ENCODE assay signal across 1 cellular context in the genomic region with DNA sequence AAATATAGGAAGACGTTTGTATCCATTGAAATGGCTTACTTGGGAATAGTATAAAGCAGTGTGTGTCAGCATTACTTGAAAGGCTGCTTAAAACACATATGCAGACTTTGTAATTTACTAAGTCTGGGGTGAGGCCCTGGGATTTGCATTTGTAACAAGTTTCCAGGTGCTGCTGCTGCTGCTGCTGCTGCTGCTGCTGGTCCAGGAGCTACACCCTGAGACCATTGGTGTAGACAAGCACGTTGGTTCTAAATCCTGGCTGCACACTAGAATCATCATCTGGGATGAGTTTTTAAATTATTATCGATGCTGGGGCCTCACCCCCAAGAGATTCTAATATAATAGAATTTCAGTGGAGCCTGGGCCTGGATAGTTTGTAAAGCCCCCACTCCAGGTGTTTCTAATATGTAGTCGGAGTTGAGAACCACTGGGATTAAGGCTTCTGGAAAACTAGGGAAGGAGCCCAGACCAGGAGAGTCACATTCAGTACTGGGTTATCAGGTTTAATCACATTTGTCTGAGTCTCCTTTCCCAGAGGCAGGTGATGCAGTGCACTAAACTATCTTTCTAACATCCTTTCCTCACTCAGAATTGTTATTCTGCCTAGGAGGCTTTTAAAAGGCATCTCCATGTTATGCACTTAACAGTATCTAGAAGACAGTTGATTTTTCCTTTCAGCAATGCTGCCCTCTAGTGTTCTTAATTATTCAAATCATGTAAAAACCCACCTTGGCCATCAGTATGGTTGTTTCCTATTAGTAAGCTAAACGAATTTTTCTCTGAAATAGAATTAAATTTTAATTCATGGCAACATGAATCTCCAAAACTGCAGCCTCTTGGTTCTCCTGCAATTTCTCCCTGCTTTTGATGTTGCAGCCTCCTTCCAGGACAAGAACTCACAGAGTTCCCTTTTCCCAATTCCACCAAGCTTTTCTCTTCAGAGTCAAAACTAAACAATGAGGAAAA.
TF ChIP-seq lines count a peak whose summit lies in the region.

No MANE protein-coding gene starts in this region.

TF ChIP-seq in GM23338, 12 proteins besides CTCF, POLR2A, EP300 and RAD21:
- TF ChIP-seq, protein P1, sequence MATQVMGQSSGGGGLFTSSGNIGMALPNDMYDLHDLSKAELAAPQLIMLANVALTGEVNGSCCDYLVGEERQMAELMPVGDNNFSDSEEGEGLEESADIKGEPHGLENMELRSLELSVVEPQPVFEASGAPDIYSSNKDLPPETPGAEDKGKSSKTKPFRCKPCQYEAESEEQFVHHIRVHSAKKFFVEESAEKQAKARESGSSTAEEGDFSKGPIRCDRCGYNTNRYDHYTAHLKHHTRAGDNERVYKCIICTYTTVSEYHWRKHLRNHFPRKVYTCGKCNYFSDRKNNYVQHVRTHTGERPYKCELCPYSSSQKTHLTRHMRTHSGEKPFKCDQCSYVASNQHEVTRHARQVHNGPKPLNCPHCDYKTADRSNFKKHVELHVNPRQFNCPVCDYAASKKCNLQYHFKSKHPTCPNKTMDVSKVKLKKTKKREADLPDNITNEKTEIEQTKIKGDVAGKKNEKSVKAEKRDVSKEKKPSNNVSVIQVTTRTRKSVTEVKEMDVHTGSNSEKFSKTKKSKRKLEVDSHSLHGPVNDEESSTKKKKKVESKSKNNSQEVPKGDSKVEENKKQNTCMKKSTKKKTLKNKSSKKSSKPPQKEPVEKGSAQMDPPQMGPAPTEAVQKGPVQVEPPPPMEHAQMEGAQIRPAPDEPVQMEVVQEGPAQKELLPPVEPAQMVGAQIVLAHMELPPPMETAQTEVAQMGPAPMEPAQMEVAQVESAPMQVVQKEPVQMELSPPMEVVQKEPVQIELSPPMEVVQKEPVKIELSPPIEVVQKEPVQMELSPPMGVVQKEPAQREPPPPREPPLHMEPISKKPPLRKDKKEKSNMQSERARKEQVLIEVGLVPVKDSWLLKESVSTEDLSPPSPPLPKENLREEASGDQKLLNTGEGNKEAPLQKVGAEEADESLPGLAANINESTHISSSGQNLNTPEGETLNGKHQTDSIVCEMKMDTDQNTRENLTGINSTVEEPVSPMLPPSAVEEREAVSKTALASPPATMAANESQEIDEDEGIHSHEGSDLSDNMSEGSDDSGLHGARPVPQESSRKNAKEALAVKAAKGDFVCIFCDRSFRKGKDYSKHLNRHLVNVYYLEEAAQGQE (IDR thresholded peaks at IDR 0.05; ENCODE audit: unreplicated experiment): no peak
- no peak for TF ChIP-seq ZNF114 (CRISPR knock-in tag; IDR thresholded peaks at IDR 0.05)
- TF ChIP-seq JUNB (IDR thresholded peaks at IDR 0.05; ENCODE audit: unreplicated experiment): no peak
- no peak for TF ChIP-seq EZH2 (IDR thresholded peaks at IDR 0.05; ENCODE audit: low read depth, unreplicated experiment)
- TF ChIP-seq STAT1 (IDR thresholded peaks at IDR 0.05; ENCODE audit: unreplicated experiment): no peak
- no peak for TF ChIP-seq POLR2AphosphoS5 (IDR thresholded peaks at IDR 0.05; ENCODE audit: low read depth)
- TF ChIP-seq CREB1 (CRISPR knock-in tag; IDR thresholded peaks at IDR 0.05; ENCODE audit: low read depth): no peak
- TF ChIP-seq, protein P2, sequence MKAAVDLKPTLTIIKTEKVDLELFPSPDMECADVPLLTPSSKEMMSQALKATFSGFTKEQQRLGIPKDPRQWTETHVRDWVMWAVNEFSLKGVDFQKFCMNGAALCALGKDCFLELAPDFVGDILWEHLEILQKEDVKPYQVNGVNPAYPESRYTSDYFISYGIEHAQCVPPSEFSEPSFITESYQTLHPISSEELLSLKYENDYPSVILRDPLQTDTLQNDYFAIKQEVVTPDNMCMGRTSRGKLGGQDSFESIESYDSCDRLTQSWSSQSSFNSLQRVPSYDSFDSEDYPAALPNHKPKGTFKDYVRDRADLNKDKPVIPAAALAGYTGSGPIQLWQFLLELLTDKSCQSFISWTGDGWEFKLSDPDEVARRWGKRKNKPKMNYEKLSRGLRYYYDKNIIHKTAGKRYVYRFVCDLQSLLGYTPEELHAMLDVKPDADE (IDR thresholded peaks at IDR 0.05): no peak
- TF ChIP-seq EZH2phosphoT487 (IDR thresholded peaks at IDR 0.05; ENCODE audit: unreplicated experiment): no peak
- TF ChIP-seq NANOG (IDR thresholded peaks at IDR 0.05; ENCODE audit: borderline replicate concordance): no peak
- TF ChIP-seq ZNF331 (CRISPR knock-in tag; IDR thresholded peaks at IDR 0.05; ENCODE audit: low read depth): no peak
- TF ChIP-seq, protein P3, sequence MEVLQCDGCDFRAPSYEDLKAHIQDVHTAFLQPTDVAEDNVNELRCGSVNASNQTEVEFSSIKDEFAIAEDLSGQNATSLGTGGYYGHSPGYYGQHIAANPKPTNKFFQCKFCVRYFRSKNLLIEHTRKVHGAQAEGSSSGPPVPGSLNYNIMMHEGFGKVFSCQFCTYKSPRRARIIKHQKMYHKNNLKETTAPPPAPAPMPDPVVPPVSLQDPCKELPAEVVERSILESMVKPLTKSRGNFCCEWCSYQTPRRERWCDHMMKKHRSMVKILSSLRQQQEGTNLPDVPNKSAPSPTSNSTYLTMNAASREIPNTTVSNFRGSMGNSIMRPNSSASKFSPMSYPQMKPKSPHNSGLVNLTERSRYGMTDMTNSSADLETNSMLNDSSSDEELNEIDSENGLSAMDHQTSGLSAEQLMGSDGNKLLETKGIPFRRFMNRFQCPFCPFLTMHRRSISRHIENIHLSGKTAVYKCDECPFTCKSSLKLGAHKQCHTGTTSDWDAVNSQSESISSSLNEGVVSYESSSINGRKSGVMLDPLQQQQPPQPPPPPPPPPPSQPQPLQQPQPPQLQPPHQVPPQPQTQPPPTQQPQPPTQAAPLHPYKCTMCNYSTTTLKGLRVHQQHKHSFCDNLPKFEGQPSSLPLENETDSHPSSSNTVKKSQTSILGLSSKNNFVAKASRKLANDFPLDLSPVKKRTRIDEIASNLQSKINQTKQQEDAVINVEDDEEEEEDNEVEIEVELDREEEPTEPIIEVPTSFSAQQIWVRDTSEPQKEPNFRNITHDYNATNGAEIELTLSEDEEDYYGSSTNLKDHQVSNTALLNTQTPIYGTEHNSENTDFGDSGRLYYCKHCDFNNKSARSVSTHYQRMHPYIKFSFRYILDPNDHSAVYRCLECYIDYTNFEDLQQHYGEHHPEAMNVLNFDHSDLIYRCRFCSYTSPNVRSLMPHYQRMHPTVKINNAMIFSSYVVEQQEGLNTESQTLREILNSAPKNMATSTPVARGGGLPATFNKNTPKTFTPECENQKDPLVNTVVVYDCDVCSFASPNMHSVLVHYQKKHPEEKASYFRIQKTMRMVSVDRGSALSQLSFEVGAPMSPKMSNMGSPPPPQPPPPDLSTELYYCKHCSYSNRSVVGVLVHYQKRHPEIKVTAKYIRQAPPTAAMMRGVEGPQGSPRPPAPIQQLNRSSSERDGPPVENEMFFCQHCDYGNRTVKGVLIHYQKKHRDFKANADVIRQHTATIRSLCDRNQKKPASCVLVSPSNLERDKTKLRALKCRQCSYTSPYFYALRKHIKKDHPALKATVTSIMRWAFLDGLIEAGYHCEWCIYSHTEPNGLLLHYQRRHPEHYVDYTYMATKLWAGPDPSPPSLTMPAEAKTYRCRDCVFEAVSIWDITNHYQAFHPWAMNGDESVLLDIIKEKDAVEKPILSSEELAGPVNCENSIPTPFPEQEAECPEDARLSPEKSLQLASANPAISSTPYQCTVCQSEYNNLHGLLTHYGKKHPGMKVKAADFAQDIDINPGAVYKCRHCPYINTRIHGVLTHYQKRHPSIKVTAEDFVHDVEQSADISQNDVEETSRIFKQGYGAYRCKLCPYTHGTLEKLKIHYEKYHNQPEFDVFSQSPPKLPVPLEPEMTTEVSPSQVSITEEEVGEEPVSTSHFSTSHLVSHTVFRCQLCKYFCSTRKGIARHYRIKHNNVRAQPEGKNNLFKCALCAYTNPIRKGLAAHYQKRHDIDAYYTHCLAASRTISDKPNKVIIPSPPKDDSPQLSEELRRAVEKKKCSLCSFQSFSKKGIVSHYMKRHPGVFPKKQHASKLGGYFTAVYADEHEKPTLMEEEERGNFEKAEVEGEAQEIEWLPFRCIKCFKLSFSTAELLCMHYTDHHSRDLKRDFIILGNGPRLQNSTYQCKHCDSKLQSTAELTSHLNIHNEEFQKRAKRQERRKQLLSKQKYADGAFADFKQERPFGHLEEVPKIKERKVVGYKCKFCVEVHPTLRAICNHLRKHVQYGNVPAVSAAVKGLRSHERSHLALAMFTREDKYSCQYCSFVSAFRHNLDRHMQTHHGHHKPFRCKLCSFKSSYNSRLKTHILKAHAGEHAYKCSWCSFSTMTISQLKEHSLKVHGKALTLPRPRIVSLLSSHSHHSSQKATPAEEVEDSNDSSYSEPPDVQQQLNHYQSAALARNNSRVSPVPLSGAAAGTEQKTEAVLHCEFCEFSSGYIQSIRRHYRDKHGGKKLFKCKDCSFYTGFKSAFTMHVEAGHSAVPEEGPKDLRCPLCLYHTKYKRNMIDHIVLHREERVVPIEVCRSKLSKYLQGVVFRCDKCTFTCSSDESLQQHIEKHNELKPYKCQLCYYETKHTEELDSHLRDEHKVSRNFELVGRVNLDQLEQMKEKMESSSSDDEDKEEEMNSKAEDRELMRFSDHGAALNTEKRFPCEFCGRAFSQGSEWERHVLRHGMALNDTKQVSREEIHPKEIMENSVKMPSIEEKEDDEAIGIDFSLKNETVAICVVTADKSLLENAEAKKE (CRISPR knock-in tag; IDR thresholded peaks at IDR 0.05): no peak
